Comparison of ENCODE assay signal across 16 cellular contexts in the genomic region with DNA sequence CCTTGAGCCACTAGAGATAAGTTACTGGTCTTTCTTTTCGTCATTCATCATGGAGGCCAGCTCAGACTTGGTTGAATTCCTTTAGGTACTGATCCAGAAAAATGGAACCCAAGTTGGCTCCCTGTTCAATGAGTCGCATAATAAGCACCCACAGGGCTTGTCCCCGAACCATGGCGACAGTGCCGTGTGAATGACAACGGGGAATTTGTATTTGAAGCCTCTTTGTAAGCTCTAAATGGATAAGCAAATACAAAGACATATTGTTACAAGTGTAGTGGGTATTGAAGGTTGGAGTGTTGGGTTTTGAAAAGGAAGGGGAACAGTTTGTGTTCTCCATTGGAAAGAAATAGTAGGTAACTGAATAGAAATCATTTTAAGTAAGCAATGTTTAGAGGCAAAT.
"Had no signal": no experiment of that assay in that cellular context is flagged by ENCODE, and none has a peak within 500 bp of the region (broad histone marks: within the 10 kb centered on the region; RNA-seq: fewer than 3 reads in every experiment).

No MANE protein-coding gene starts in this region.

- FAIRE-seq: frontal cortex, TTC549, urothelium cell line had no signal

- DNase-seq: activated CD4-positive, alpha-beta T cell treated with anti-CD3 and anti-CD28 coated beads for 1 hour; activated CD8-positive, alpha-beta memory T cell treated with anti-CD3 and anti-CD28 coated beads, Interleukin-2, amount 50 U/mL, for 4 hours; activated T-cell treated with anti-CD3 and anti-CD28 coated beads, Interleukin-2, amount 50 U/mL, for 24 hours; aorta; central memory CD4-positive, alpha-beta T cell; left cardiac atrium; mesenchymal stem cell; naive B cell; ovary; right lobe of liver; stimulated activated CD4-positive, alpha-beta T cell treated with anti-CD3 and anti-CD28 coated beads, Interleukin-2, amount 100 ng/mL, for 24 hours; stimulated activated naive CD8-positive, alpha-beta T cell treated with anti-CD3 and anti-CD28 coated beads, Interleukin-15, amount 100 ng/mL, for 72 hours; T-helper 1 cell had no signal
